ENCODE assay signal across 25 cellular contexts in the genomic region with DNA sequence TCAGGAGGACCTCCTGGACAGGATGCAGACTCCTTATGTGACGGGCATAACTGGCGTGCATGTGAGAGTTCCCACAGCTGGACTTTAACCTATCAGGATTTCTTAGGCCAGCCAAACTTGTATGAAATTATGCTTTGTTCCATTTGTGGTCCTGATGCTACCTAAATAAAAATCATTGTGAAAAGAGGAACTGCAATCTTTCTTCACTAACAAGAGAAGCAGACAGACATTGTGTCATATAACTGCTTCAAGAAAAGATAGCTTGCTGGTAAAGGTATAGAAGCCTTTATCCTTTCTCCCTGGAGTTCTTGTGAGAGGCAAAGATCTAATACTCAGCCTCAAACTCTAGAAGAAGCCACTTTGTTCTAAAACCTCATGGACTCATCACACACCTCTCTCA.
A peak's percentile ranks its signal among the peaks of the same experiment; 100 is the strongest.
DNase-seq lines count a peak whose midpoint lies in the region; ATAC-seq, FAIRE-seq and TF ChIP-seq lines count a peak whose summit lies in the region.
"Had no signal": no experiment of that assay in that cellular context is flagged by ENCODE, and none has a peak within 500 bp of the region (broad histone marks: within the 10 kb centered on the region; RNA-seq: fewer than 3 reads in every experiment).

No MANE protein-coding gene starts in this region.

- no peaks in the 10 kb centered on the region for H3K36me3 ChIP-seq in OCI-LY3 (replicated peaks; ENCODE audit: low read depth, low read length)
- no peaks in the 10 kb centered on the region for H3K36me3 ChIP-seq in K562 (ENCODE audit: control insufficient read depth, insufficient read depth, low read length)
- H3K36me3 ChIP-seq: BE2C, BLaER1 had no signal

- CTCF ChIA-PET in K562 (lab: Yijun Ruan, JAX; ENCODE audit: low intra/inter-chr PET ratio): no interaction called here

- WGBS in K562 (ENCODE audit: insufficient coverage, low coverage, missing lambda C conversion rate): 0% methylated on average over 2 of the region's 2 CpGs

- TF ChIP-seq EP300 in K562 (IDR thresholded peaks at IDR 0.05; ENCODE audit: low read length): no peak

- intact Hi-C loops in K562 (cut with micrococcal nuclease) (no loop called here), head of caudate nucleus (cut with DNase I) (no loop called here)

- no peak for DNase-seq in GM12891 (ENCODE audit: insufficient read length, low spot score)
- DNase-seq in K562 (ENCODE audit: extremely low read depth in 1 of 4, low spot score in 3 of 4): no peak
- no peak for DNase-seq in head of caudate nucleus
- no peak for DNase-seq in activated T-cell treated with anti-CD3 and anti-CD28 coated beads for 4 hours
- DNase-seq in midbrain (lab: John Stamatoyannopoulos, UW): no peak
- no peak for DNase-seq in DMS153 treated with DMSO at 0.1 percent for 48 hours (lab: John Stamatoyannopoulos, UW; ENCODE audit: unreplicated experiment)
- DNase-seq: 8988T; ACHN; BE2C; C1 segment of cervical spinal cord; CD4-positive, alpha-beta memory T cell; CD4-positive, CD25-positive, alpha-beta regulatory T cell; CD8-positive, alpha-beta memory T cell; COR-L47; DMS 273 treated with DMSO at 0.1 percent for 48 hours; DMS153; DMS79 treated with DMSO at 0.1 percent for 48 hours; GF-D8 had no signal

- H3K4me2 ChIP-seq in OCI-LY3 (ENCODE audit: low read length) (0 out of 2 replicates have a peak overlapping the region, but pooled peaks have one; percentile 10), K562 (ENCODE audit: insufficient read depth, low read length) (no peak overlapping the region)
- H3K4me2 ChIP-seq: BLaER1 had no signal

- H3K4me1 ChIP-seq in OCI-LY3 (ENCODE audit: low read length): peaks cover 48% of the 10 kb centered on the region
- H3K4me1 ChIP-seq in K562 (replicated peaks in 1 of 2; ENCODE audit: control insufficient read depth in 2 of 2, insufficient read depth in 2 of 2, low read length in 2 of 2): no peaks in the 10 kb centered on the region
- H3K4me1 ChIP-seq: BE2C, BLaER1 had no signal

- POLR2A ChIA-PET in K562 (lab: Yijun Ruan, JAX): no interaction called here

- no peaks in the 10 kb centered on the region for H3K79me2 ChIP-seq in OCI-LY3 (ENCODE audit: low read length)
- H3K79me2 ChIP-seq in K562 (ENCODE audit: control insufficient read depth, insufficient read depth, low read length): no peaks in the 10 kb centered on the region

- H3K4me3 ChIP-seq in OCI-LY3 (ENCODE audit: low read length) (no peak overlapping the region), K562 (no peak overlapping the region)
- H3K4me3 ChIP-seq: BLaER1 had no signal

- no peak for TF ChIP-seq RAD21 in K562 (CRISPR knock-in tag; conservative IDR thresholded peaks at IDR 0.05 in 1 of 2, IDR thresholded peaks at IDR 0.05 in 1 of 2)

- TF ChIP-seq POLR2A in GM12891 (IDR thresholded peaks at IDR 0.05; ENCODE audit: low read depth, low read length) (no peak), K562 (conservative IDR thresholded peaks at IDR 0.05) (no peak)

- no peak for TF ChIP-seq CTCF in OCI-LY3 (IDR thresholded peaks at IDR 0.05; ENCODE audit: low read depth, low read length)
- TF ChIP-seq CTCF in K562 (IDR thresholded peaks at IDR 0.05 in 2 of 3, conservative IDR thresholded peaks at IDR 0.05 in 1 of 3; ENCODE audit: insufficient read depth in 2 of 3, low read depth in 1 of 3, low read length in 3 of 3): no peak

- H3K9me1 ChIP-seq in K562 (ENCODE audit: control insufficient read depth, insufficient read depth, low read length): no peaks in the 10 kb centered on the region

- H2AFZ ChIP-seq in OCI-LY3 (ENCODE audit: low read depth, low read length): no peak overlapping the region
- no peak overlapping the region for H2AFZ ChIP-seq in K562 (ENCODE audit: low read depth, low read length)

- H3K9me3 ChIP-seq in OCI-LY3 (ENCODE audit: insufficient read depth, low read length): 0 out of 2 replicates have a peak, but pooled peaks cover 4% of the 10 kb centered on the region
- no peaks in the 10 kb centered on the region for H3K9me3 ChIP-seq in K562 (replicated peaks; ENCODE audit: control insufficient read depth, insufficient read depth, low read depth, low read length)
- H3K9me3 ChIP-seq: BE2C, BLaER1 had no signal

- H4K20me1 ChIP-seq in OCI-LY3 (ENCODE audit: insufficient read depth, low read length) (no peaks in the 10 kb centered on the region), K562 (replicated peaks; ENCODE audit: control insufficient read depth, insufficient read depth, low read length) (no peaks in the 10 kb centered on the region)
- H4K20me1 ChIP-seq: BLaER1 had no signal

- H3K9ac ChIP-seq in OCI-LY3 (ENCODE audit: low read length) (no peak overlapping the region), K562 (ENCODE audit: insufficient read depth in 1 of 2, low read depth in 2 of 2, low read length in 2 of 2) (no peak overlapping the region)
- H3K9ac ChIP-seq: BLaER1 had no signal

- no peaks in the 10 kb centered on the region for H3K27me3 ChIP-seq in OCI-LY3 (ENCODE audit: low read depth, low read length)
- H3K27me3 ChIP-seq in K562 (ENCODE audit: control insufficient read depth in 2 of 2, insufficient read depth in 2 of 2, low read length in 2 of 2): no peaks in the 10 kb centered on the region
- H3K27me3 ChIP-seq: BE2C, BLaER1 had no signal

- in situ Hi-C loops in K562 (cut with MboI): no loop called here

- BruUV-seq in K562 (replicated peaks; lab: Mats Ljungman, UMichigan): no TSS peak

- H3K27ac ChIP-seq in OCI-LY3 (ENCODE audit: low read length) (no peak overlapping the region), K562 (ENCODE audit: extremely low read depth, low read depth, low read length) (no peak overlapping the region)
- H3K27ac ChIP-seq: BLaER1 had no signal

- no peak for ATAC-seq in K562

- FAIRE-seq in GM12891 (lab: Jason Lieb, UNC) (no peak), K562 (lab: Jason Lieb, UNC) (no peak)
- FAIRE-seq: A204.1, G401.6, GM12892, GM18507, GM19239 had no signal

TF ChIP-seq in GM12891, 5 proteins besides CTCF, POLR2A, EP300 and RAD21:
- peak; percentile 86 for TF ChIP-seq SPI1 (IDR thresholded peaks at IDR 0.05; ENCODE audit: low read depth, low read length)
- no peak for TF ChIP-seq POLR2AphosphoS5 (IDR thresholded peaks at IDR 0.05; ENCODE audit: low read depth, low read length)
- no peak for TF ChIP-seq TAF1 (IDR thresholded peaks at IDR 0.05; ENCODE audit: low read depth, low read length)

TF ChIP-seq in K562, 482 proteins besides CTCF, POLR2A, EP300 and RAD21:
- 0 out of 2 replicates have a peak, but pooled peaks have one; percentile 13 for TF ChIP-seq SPI1 (IDR thresholded peaks at IDR 0.05; ENCODE audit: borderline replicate concordance, low read depth, low read length)
- TF ChIP-seq, protein P1, sequence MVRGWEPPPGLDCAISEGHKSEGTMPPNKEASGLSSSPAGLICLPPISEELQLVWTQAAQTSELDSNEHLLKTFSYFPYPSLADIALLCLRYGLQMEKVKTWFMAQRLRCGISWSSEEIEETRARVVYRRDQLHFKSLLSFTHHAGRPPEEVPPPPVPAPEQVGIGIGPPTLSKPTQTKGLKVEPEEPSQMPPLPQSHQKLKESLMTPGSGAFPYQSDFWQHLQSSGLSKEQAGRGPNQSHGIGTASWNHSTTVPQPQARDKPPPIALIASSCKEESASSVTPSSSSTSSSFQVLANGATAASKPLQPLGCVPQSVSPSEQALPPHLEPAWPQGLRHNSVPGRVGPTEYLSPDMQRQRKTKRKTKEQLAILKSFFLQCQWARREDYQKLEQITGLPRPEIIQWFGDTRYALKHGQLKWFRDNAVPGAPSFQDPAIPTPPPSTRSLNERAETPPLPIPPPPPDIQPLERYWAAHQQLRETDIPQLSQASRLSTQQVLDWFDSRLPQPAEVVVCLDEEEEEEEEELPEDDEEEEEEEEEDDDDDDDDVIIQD (CRISPR knock-in tag; IDR thresholded peaks at IDR 0.05): no peak
TF ChIP-seq in K562: peak in this region for 1.
